In the genomic region with DNA sequence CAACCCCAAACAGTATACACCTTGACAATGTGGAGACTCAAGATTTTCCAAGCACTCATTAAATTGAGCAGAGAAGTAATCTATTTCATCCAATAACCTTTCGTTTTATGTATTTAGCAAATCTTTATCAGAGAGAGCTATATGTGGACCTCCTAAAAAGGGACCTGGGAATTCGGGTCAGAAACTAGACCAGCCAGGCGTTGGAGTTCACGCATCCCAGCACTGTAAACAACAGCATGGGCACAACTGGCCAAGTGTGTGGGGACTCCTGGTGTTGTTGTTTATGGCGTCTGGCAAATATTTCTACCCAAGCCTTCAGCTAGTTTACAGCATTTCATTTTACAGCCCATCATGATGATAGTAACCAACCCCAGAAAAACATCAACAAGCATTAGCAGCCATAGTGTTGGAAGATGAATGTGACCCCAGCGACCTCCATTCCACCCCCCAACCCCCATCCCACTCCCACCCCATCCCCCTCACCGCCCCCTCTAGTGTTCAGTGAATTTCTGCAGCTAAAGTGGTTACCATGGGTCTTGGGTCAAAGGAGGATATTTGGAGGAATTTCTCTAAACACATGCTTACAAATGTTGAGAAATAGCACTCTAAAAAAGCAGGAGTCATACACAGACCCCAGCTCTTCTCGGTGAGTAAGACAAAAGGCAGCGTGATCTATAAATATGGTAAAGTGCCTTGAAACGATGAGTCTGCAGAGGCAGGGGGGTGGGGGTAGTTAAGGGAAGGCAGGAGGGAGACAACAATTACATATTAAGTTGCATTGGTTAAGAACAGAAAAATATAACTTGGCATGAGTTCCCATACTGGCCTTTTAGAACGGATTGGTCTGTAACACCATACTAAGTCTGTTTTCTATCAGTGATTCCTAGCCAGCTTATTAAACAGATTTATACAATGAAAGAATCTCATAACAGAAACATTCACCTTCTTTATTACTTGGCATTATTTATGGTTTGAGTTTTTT, we compare ENCODE assay signal across 12 cellular contexts.
DNase-seq lines count a peak whose midpoint lies in the region; ATAC-seq and TF ChIP-seq lines count a peak whose summit lies in the region.
"Had no signal": no experiment of that assay in that cellular context is flagged by ENCODE, and none has a peak within 500 bp of the region (broad histone marks: within the 10 kb centered on the region; RNA-seq: fewer than 3 reads in every experiment).

No MANE protein-coding gene starts in this region.

- H3K4me3 ChIP-seq in adipocyte (ENCODE audit: low read length), result no peak overlapping the region
- H3K4me3 ChIP-seq in retinal pigment epithelial cell (ENCODE audit: low read length), result no peak overlapping the region

- H3K36me3 ChIP-seq in adipocyte (ENCODE audit: control insufficient read depth, insufficient read depth, low read length, severe bottlenecking), result no peaks in the 10 kb centered on the region

- TF ChIP-seq CTCF in retinal pigment epithelial cell (conservative IDR thresholded peaks at IDR 0.05; ENCODE audit: low read depth, low read length) (no peak), GM10266 (IDR thresholded peaks at IDR 0.05; ENCODE audit: control insufficient read depth, insufficient read depth, low read depth, missing control alignments) (no peak)

- DNase-seq in GM04503 (ENCODE audit: low read depth) (peak; percentile 96), adipocyte (ENCODE audit: low read depth) (peak; percentile 98), glomerular visceral epithelial cell (ENCODE audit: extremely low spot score) (peak; percentile 39), retinal pigment epithelial cell (ENCODE audit: low read depth) (peak; percentile 50), T-helper 1 cell (no peak), GM10266 (ENCODE audit: extremely low spot score) (no peak)
- DNase-seq: Calu3, islet precursor cell, NCI-H1694, right cardiac atrium had no signal

- no peak for ATAC-seq in GM18861 (IDR thresholded peaks at IDR 0.05; ENCODE audit: unreplicated experiment)
- no peak for ATAC-seq in GM18867 (IDR thresholded peaks at IDR 0.05; ENCODE audit: unreplicated experiment)
- ATAC-seq: right cardiac atrium had no signal

- H3K27me3 ChIP-seq in adipocyte (replicated peaks; ENCODE audit: control insufficient read depth, insufficient read depth, low read length), result no peaks in the 10 kb centered on the region

- no peaks in the 10 kb centered on the region for H3K9me3 ChIP-seq in adipocyte (ENCODE audit: control insufficient read depth, low read length)

- peaks cover 71% of the 10 kb centered on the region for H3K4me1 ChIP-seq in adipocyte (ENCODE audit: control insufficient read depth, insufficient read depth, low read length)

- H3K9ac ChIP-seq in adipocyte (ENCODE audit: low read length), result peak overlapping the region; percentile 74

Comparison
In these comparisons a context has a peak if more than half of its experiments do, and no peak if none do; other contexts are left out.
1. DNase-seq: peak in GM04503 (single experiment), adipocyte (single experiment), glomerular visceral epithelial cell (single experiment) and retinal pigment epithelial cell (single experiment); none in T-helper 1 cell (0 of 5) and GM10266 (single experiment).